In the genomic region with DNA sequence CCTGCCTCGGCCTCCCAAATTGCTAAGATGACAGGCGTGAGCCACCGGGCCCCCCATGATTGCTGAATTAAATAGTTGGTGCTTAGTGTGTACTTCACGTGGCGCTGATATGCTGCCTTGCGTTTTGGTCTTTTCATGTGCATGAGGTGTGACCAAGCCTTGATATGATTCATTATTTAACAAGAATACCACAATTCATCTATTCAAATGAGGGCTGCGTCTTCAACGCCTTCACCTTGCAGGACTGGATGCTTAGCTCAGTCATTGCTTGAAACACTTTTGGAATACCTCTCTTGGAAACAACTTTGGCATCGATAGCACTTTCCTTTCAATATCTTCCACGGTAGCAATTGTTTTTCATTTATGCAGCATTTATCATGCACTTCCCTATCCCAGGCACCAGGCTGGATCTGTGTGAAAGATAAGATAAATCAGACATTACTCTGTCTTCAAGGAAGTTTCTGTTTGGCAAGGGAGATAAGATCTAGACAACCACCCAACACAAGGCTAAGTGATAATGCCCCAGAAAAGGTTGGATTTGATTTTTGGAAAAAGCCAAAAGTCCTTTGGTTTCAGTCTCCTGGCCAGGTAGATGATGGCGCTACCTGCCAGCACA, we compare ENCODE assay signal across 9 cellular contexts. TPM values are rescaled to one million over a fixed set of nuclear protein-coding genes. Genes with fewer than 3 reads are reported as not detected.
A peak's percentile ranks its signal among the peaks of the same experiment; 100 is the strongest.
DNase-seq lines count a peak whose midpoint lies in the region; ATAC-seq and TF ChIP-seq lines count a peak whose summit lies in the region.
"Had no signal": no experiment of that assay in that cellular context is flagged by ENCODE, and none has a peak within 500 bp of the region (broad histone marks: within the 10 kb centered on the region; RNA-seq: fewer than 3 reads in every experiment).

No MANE protein-coding gene starts in this region.

- peaks cover 58% of the 10 kb centered on the region for H3K27me3 Mint-ChIP-seq in activated naive CD8-positive, alpha-beta T cell treated with anti-CD3 and anti-CD28 coated beads, Interleukin-2, amount 10 ng/mL, durations not matched to agents 7 days and 5 days
- H3K27me3 Mint-ChIP-seq in immature natural killer cell (ENCODE audit: low read depth in 3 of 3), result peaks cover 8 to 27% (median 17%) of the 10 kb centered on the region in 3 donors

- H3K4me1 ChIP-seq in cardiac muscle cell (ENCODE audit: low read depth) (peaks cover 18% of the 10 kb centered on the region), transverse colon (peaks cover 0 to 36% (median 12%) of the 10 kb centered on the region in 4 donors)

- no peak for TF ChIP-seq EP300 in transverse colon (IDR thresholded peaks at IDR 0.05; ENCODE audit: low read depth)

- H3K9me3 Mint-ChIP-seq in activated naive CD8-positive, alpha-beta T cell treated with anti-CD3 and anti-CD28 coated beads, Interleukin-2, amount 10 ng/mL, durations not matched to agents 7 days and 5 days, result no peaks in the 10 kb centered on the region
- H3K9me3 Mint-ChIP-seq in immature natural killer cell, result no peaks in the 10 kb centered on the region

- H3K9me3 ChIP-seq in cardiac muscle cell (ENCODE audit: low read depth), result no peaks in the 10 kb centered on the region
- no peaks in the 10 kb centered on the region for H3K9me3 ChIP-seq in transverse colon

- WGBS in transverse colon (ENCODE audit: low coverage in 1 of 2), 2 donors, result 47 to 67% methylated on average over 4 to 11 of the region's 11 CpGs

- DNase-seq in cardiac muscle cell (ENCODE audit: low read depth in 1 of 2, low spot score in 1 of 2) (no peak), left ventricle myocardium superior (no peak), immature natural killer cell (no peak), transverse colon (no peak), iPS-NIHi7 (ENCODE audit: extremely low spot score) (no peak), activated T-cell treated with anti-CD3 and anti-CD28 coated beads for 4 hours (no peak), NCI-H146 (lab: John Stamatoyannopoulos, UW) (no peak)
- DNase-seq in activated naive CD8-positive, alpha-beta T cell treated with anti-CD3 and anti-CD28 coated beads, Interleukin-2, amount 10 ng/mL, durations not matched to agents 7 days and 5 days, result no peak
- DNase-seq: hippocampal formation had no signal

- no peaks in the 10 kb centered on the region for H3K27me3 ChIP-seq in cardiac muscle cell
- no peaks in the 10 kb centered on the region for H3K27me3 ChIP-seq in transverse colon

- H3K27ac Mint-ChIP-seq in activated naive CD8-positive, alpha-beta T cell treated with anti-CD3 and anti-CD28 coated beads, Interleukin-2, amount 10 ng/mL, durations not matched to agents 7 days and 5 days, result no peak overlapping the region
- H3K27ac Mint-ChIP-seq in immature natural killer cell, result no peak overlapping the region

- peak overlapping the region; percentile 85 for H3K4me3 Mint-ChIP-seq in activated naive CD8-positive, alpha-beta T cell treated with anti-CD3 and anti-CD28 coated beads, Interleukin-2, amount 10 ng/mL, durations not matched to agents 7 days and 5 days
- H3K4me3 Mint-ChIP-seq in immature natural killer cell, result peak overlapping the region in 3 of 5 donors; percentile 11 to 61 (median 23)

- no peak for TF ChIP-seq POLR2A in transverse colon (IDR thresholded peaks at IDR 0.05)

- POLR2A ChIA-PET in activated naive CD8-positive, alpha-beta T cell treated with anti-CD3 and anti-CD28 coated beads, Interleukin-2, amount 10 ng/mL, durations not matched to agents 7 days and 5 days (lab: Charles Lee), result no interaction called here

- H3K4me3 ChIP-seq in cardiac muscle cell (peak overlapping the region; percentile 65), transverse colon (peak overlapping the region in 3 of 4 donors; percentile 53 to 85 (median 57))

- H3K27ac ChIP-seq in cardiac muscle cell, result peak overlapping the region; percentile 89
- peak overlapping the region; percentile 85 to 90 (median 88) for H3K27ac ChIP-seq in transverse colon

- intact Hi-C loops in left ventricle myocardium superior (cut with micrococcal nuclease), result no loop called here
- intact Hi-C loops in transverse colon (cut with DNase I; ENCODE audit: low total_unique reads), result no loop called here

- peaks cover 11% of the 10 kb centered on the region for H3K4me1 Mint-ChIP-seq in activated naive CD8-positive, alpha-beta T cell treated with anti-CD3 and anti-CD28 coated beads, Interleukin-2, amount 10 ng/mL, durations not matched to agents 7 days and 5 days
- peaks cover 9 to 11% of the 10 kb centered on the region in 2 donors for H3K4me1 Mint-ChIP-seq in immature natural killer cell

- H3K36me3 Mint-ChIP-seq in activated naive CD8-positive, alpha-beta T cell treated with anti-CD3 and anti-CD28 coated beads, Interleukin-2, amount 10 ng/mL, durations not matched to agents 7 days and 5 days, result no peaks in the 10 kb centered on the region
- H3K36me3 Mint-ChIP-seq in immature natural killer cell, result peaks cover 0 to 3% (median 0%) of the 10 kb centered on the region in 3 donors

- in situ Hi-C loops in transverse colon (cut with MboI; ENCODE audit: low pct_ligation_motif_present in 1 of 4, low pct_unique_long_range_greater_than_20kb in 1 of 4, low sequenced_read_pairs in 3 of 4), result no loop called here

- no peaks in the 10 kb centered on the region for H3K36me3 ChIP-seq in cardiac muscle cell
- H3K36me3 ChIP-seq in transverse colon, result no peaks in the 10 kb centered on the region

- ATAC-seq in left ventricle myocardium superior, result no peak
- ATAC-seq in activated naive CD8-positive, alpha-beta T cell treated with anti-CD3 and anti-CD28 coated beads, Interleukin-2, amount 10 ng/mL, durations not matched to agents 7 days and 5 days (ENCODE audit: low read depth), result no peak

- TF ChIP-seq CTCF in cardiac muscle cell (IDR thresholded peaks at IDR 0.05; ENCODE audit: low read depth, low read length) (no peak), transverse colon (IDR thresholded peaks at IDR 0.05) (peak in 3 of 5 experiments; percentile 9 to 30 (median 30))

RNA-seq across cellular contexts. Expression of a gene that starts 1.3 kb away (rescaled TPM):
- total RNA-seq in cardiac muscle cell (29.1 and 31.9 TPM in 2 replicates), left ventricle myocardium superior (11.6 TPM), transverse colon (10 to 100 TPM in 1 of 4 donors, 1 to 10 TPM in 3; 4.2 to 29.7 (median 6.3) TPM)
- polyA plus RNA-seq in cardiac muscle cell (21.3 and 23.9 TPM in 2 replicates), immature natural killer cell (not detected)
- total RNA-seq in activated naive CD8-positive, alpha-beta T cell treated with anti-CD3 and anti-CD28 coated beads, Interleukin-2, amount 10 ng/mL, durations not matched to agents 7 days and 5 days, result not detected
